Comparison of ENCODE assay signal across 13 cellular contexts in genomic region chr2:109266998-109267854, GRCh38.
DNase-seq lines count a peak whose midpoint lies in the region; ATAC-seq, FAIRE-seq and TF ChIP-seq lines count a peak whose summit lies in the region.
"Had no signal": no experiment of that assay in that cellular context is flagged by ENCODE, and none has a peak within 500 bp of the region (broad histone marks: within the 10 kb centered on the region; RNA-seq: fewer than 3 reads in every experiment).

No MANE protein-coding gene starts in this region.

- no peak overlapping the region for H3K4me3 Mint-ChIP-seq in naive thymus-derived CD4-positive, alpha-beta T cell
- H3K4me3 Mint-ChIP-seq: naive thymus-derived CD8-positive, alpha-beta T cell had no signal

- POLR2A ChIA-PET in naive thymus-derived CD4-positive, alpha-beta T cell (lab: Charles Lee), result no interaction called here

- peaks cover 0 to 2% (median 0%) of the 10 kb centered on the region in 5 donors for H3K27me3 Mint-ChIP-seq in naive thymus-derived CD4-positive, alpha-beta T cell
- H3K27me3 Mint-ChIP-seq: naive thymus-derived CD8-positive, alpha-beta T cell had no signal

- H3K9me3 ChIP-seq in naive thymus-derived CD4-positive, alpha-beta T cell (ENCODE audit: control insufficient read depth in 2 of 3, low read length in 3 of 3), result no peaks in the 10 kb centered on the region
- no peaks in the 10 kb centered on the region for H3K9me3 ChIP-seq in BE2C

- H3K27ac Mint-ChIP-seq in naive thymus-derived CD4-positive, alpha-beta T cell, result peak overlapping the region in 1 of 9 donors; percentile 53

- H3K4me1 ChIP-seq in foreskin keratinocyte, result peaks cover 7% of the 10 kb centered on the region
- H3K4me1 ChIP-seq in naive thymus-derived CD4-positive, alpha-beta T cell (ENCODE audit: control insufficient read depth in 2 of 2, insufficient read depth in 2 of 2, low read length in 2 of 2), result no peaks in the 10 kb centered on the region
- H3K4me1 ChIP-seq in BE2C, result no peaks in the 10 kb centered on the region

- no peak overlapping the region for H3K27ac ChIP-seq in foreskin keratinocyte
- H3K27ac ChIP-seq in naive thymus-derived CD4-positive, alpha-beta T cell (ENCODE audit: low read depth, low read length), result no peak overlapping the region

- DNase-seq in Daoy (ENCODE audit: low read depth) (peak; percentile 60), SKM-1 treated with dmso at 0.1 percent for 144 hours (lab: John Stamatoyannopoulos, UW; ENCODE audit: unreplicated experiment) (peak; percentile 55), foreskin keratinocyte (peak; percentile 22 to 44), NCI-H1417 (lab: John Stamatoyannopoulos, UW) (no peak), BE2C (no peak), GM12892 (ENCODE audit: insufficient read length) (no peak)
- DNase-seq in naive thymus-derived CD4-positive, alpha-beta T cell, result no peak
- DNase-seq: DMS79; effector CD8-positive, alpha-beta T cell; MV-4-11; naive thymus-derived CD8-positive, alpha-beta T cell; NCI-H446 had no signal

- H3K36me3 Mint-ChIP-seq in naive thymus-derived CD4-positive, alpha-beta T cell, result peaks cover 0 to 4% (median 0%) of the 10 kb centered on the region in 5 donors
- H3K36me3 Mint-ChIP-seq: naive thymus-derived CD8-positive, alpha-beta T cell had no signal

- H3K36me3 ChIP-seq in naive thymus-derived CD4-positive, alpha-beta T cell (ENCODE audit: control insufficient read depth in 2 of 3, insufficient read depth in 3 of 3, low read length in 3 of 3), result no peaks in the 10 kb centered on the region
- no peaks in the 10 kb centered on the region for H3K36me3 ChIP-seq in BE2C

- peak; percentile 61 for ATAC-seq in foreskin keratinocyte
- peak; percentile 60 for ATAC-seq in naive thymus-derived CD4-positive, alpha-beta T cell
- no peak for ATAC-seq in GM19395 (IDR thresholded peaks at IDR 0.05; ENCODE audit: unreplicated experiment)
- ATAC-seq: naive thymus-derived CD8-positive, alpha-beta T cell had no signal

- no peak for TF ChIP-seq CTCF in foreskin keratinocyte (conservative IDR thresholded peaks at IDR 0.05)
- no peak for TF ChIP-seq CTCF in BE2C (IDR thresholded peaks at IDR 0.05; ENCODE audit: low read depth, low read length)

- no peak overlapping the region for H3K4me3 ChIP-seq in naive thymus-derived CD4-positive, alpha-beta T cell (ENCODE audit: low read length)
- no peak overlapping the region for H3K4me3 ChIP-seq in BE2C (ENCODE audit: low read depth, low read length)

- peaks cover 36% of the 10 kb centered on the region for H3K27me3 ChIP-seq in foreskin keratinocyte
- H3K27me3 ChIP-seq in naive thymus-derived CD4-positive, alpha-beta T cell (ENCODE audit: control insufficient read depth in 2 of 2, insufficient read depth in 2 of 2, low read length in 2 of 2), result no peaks in the 10 kb centered on the region
- H3K27me3 ChIP-seq in BE2C, result no peaks in the 10 kb centered on the region

- intact Hi-C loops in naive thymus-derived CD4-positive, alpha-beta T cell (cut with micrococcal nuclease), result no loop called here

- H3K9me3 Mint-ChIP-seq in naive thymus-derived CD4-positive, alpha-beta T cell, result peaks cover 0 to 2% (median 0%) of the 10 kb centered on the region in 11 donors
- H3K9me3 Mint-ChIP-seq: naive thymus-derived CD8-positive, alpha-beta T cell had no signal

- CTCF ChIA-PET in naive thymus-derived CD4-positive, alpha-beta T cell (lab: Charles Lee), result no interaction called here

- no peak for TF ChIP-seq POLR2A in GM12892 (IDR thresholded peaks at IDR 0.05; ENCODE audit: low read depth, low read length)

- H3K4me1 Mint-ChIP-seq in naive thymus-derived CD4-positive, alpha-beta T cell, result peaks cover 0 to 22% (median 14%) of the 10 kb centered on the region in 7 donors

- no peak for FAIRE-seq in GM12892 (lab: Jason Lieb, UNC)

Comparison
In these comparisons a context has a peak if more than half of its experiments do, and no peak if none do; other contexts are left out.
1. DNase-seq: peak in Daoy (single experiment), SKM-1 treated with dmso at 0.1 percent for 144 hours (single experiment) and foreskin keratinocyte (2 of 2); none in naive thymus-derived CD4-positive, alpha-beta T cell (0 of 9), NCI-H1417 (0 of 3), BE2C (single experiment) and GM12892 (single experiment).